In genomic region chr16:4373909-4374742, GRCh38 we compare ENCODE assay signal across 8 cellular contexts.
DNase-seq lines count a peak whose midpoint lies in the region; ATAC-seq and TF ChIP-seq lines count a peak whose summit lies in the region.

No MANE protein-coding gene starts in this region.

- peak overlapping the region; percentile 18 for H3K9ac ChIP-seq in mucosa of stomach (ENCODE audit: low read length)

- peak; percentile 98 for DNase-seq in AG09309 (ENCODE audit: low read depth)
- DNase-seq in OCI-M1 (lab: John Stamatoyannopoulos, UW), result peak; percentile 29
- DNase-seq in erythroblast (lab: John Stamatoyannopoulos, UW), result peak; percentile 54 to 56
- no peak for DNase-seq in stimulated activated CD4-positive, alpha-beta T cell treated with anti-CD3 and anti-CD28 coated beads, Interleukin-15, amount 100 ng/mL, for 24 hours
- DNase-seq in GM13976 (ENCODE audit: low spot score), result no peak

- TF ChIP-seq POLR2A in erythroblast (IDR thresholded peaks at IDR 0.05; ENCODE audit: low read length), result no peak

- H3K9me3 ChIP-seq in mucosa of stomach (ENCODE audit: control insufficient read depth, low read length), result no peaks in the 10 kb centered on the region

- peaks cover 77% of the 10 kb centered on the region for H3K4me1 ChIP-seq in mucosa of stomach (ENCODE audit: control insufficient read depth, insufficient read depth, low read length)

- no peak for TF ChIP-seq CTCF in AG09309 (IDR thresholded peaks at IDR 0.05; ENCODE audit: control insufficient read depth, insufficient read depth, low read depth, low read length, missing control alignments)
- TF ChIP-seq CTCF in GM13976 (IDR thresholded peaks at IDR 0.05; ENCODE audit: borderline replicate concordance, control extremely low read depth, extremely low read depth, insufficient read depth, missing control alignments), result no peak

- ATAC-seq in GM19324 (IDR thresholded peaks at IDR 0.05; ENCODE audit: low FRiP score, unreplicated experiment), result no peak
- no peak for ATAC-seq in GM18520 (IDR thresholded peaks at IDR 0.05; ENCODE audit: unreplicated experiment)

- H3K4me3 ChIP-seq in AG09309 (ENCODE audit: control insufficient read depth, low read depth, low read length) (peak overlapping the region; percentile 99), mucosa of stomach (ENCODE audit: low read length) (peak overlapping the region; percentile 36)

- in situ Hi-C loops in GM13976 (cut with MboI; ENCODE audit: low sequenced_read_pairs, unreplicated experiment), result no loop called here

- no peaks in the 10 kb centered on the region for H3K36me3 ChIP-seq in mucosa of stomach (ENCODE audit: control insufficient read depth, insufficient read depth, low read length)

- peaks cover 14% of the 10 kb centered on the region for H3K27me3 ChIP-seq in mucosa of stomach (ENCODE audit: control insufficient read depth, insufficient read depth, low read length)

Comparison
In these comparisons a context has a peak if more than half of its experiments do, and no peak if none do; other contexts are left out.
1. DNase-seq: peak in AG09309 (single experiment), OCI-M1 (single experiment) and erythroblast (2 of 2); none in stimulated activated CD4-positive, alpha-beta T cell treated with anti-CD3 and anti-CD28 coated beads, Interleukin-15, amount 100 ng/mL, for 24 hours (single experiment) and GM13976 (single experiment).